17 cellular contexts compared by ENCODE assay signal in the genomic region with DNA sequence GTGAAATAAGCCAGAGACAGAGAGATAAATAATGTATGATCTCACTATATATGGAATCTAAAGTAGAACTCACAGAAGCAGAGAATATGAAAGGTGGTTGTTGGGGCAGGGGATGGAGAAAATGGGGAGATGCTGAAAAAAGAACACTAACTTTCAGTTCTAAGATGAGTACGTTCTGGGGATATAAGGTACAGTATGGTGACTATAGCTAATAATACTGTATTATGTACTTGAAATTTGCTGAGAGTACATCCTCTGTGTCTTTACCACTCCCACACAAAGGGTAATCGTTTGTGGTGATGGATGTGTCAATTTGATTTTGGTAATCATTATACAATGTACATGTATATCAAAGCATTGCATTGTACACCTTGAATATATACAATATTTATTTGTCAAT. TPM values are rescaled to one million over a fixed set of nuclear protein-coding genes. Genes with fewer than 3 reads are reported as not detected.
DNase-seq lines count a peak whose midpoint lies in the region; ATAC-seq and TF ChIP-seq lines count a peak whose summit lies in the region.
"Had no signal": no experiment of that assay in that cellular context is flagged by ENCODE, and none has a peak within 500 bp of the region (broad histone marks: within the 10 kb centered on the region; RNA-seq: fewer than 3 reads in every experiment).

No MANE protein-coding gene starts in this region.

- POLR2A ChIA-PET in activated CD4-positive, alpha-beta memory T cell treated with anti-CD3 and anti-CD28 coated beads, Interleukin-2, amount 10 ng/mL, durations not matched to agents 7 days and 5 days (lab: Charles Lee): no interaction called here

- H3K36me3 Mint-ChIP-seq in activated CD4-positive, alpha-beta memory T cell treated with anti-CD3 and anti-CD28 coated beads, Interleukin-2, amount 10 ng/mL, durations not matched to agents 7 days and 5 days (ENCODE audit: low read depth): peaks cover 6% of the 10 kb centered on the region

- peaks cover 47% of the 10 kb centered on the region for H3K4me1 Mint-ChIP-seq in activated CD4-positive, alpha-beta memory T cell treated with anti-CD3 and anti-CD28 coated beads, Interleukin-2, amount 10 ng/mL, durations not matched to agents 7 days and 5 days

- DNase-seq in sigmoid colon (no peak), HPDE6-E6E7 (ENCODE audit: extremely low spot score) (no peak), NCI-H2081 treated with DMSO at 0.1 percent for 48 hours (lab: John Stamatoyannopoulos, UW) (no peak)
- no peak for DNase-seq in activated CD4-positive, alpha-beta memory T cell treated with anti-CD3 and anti-CD28 coated beads, Interleukin-2, amount 10 ng/mL, durations not matched to agents 7 days and 5 days
- DNase-seq: colonic mucosa, esophagus squamous epithelium, hypothalamus, Karpas-422, left ventricle myocardium superior, NCI-H2107, nephron progenitor cell, substantia nigra had no signal

- no peaks in the 10 kb centered on the region for H3K9me3 Mint-ChIP-seq in activated CD4-positive, alpha-beta memory T cell treated with anti-CD3 and anti-CD28 coated beads, Interleukin-2, amount 10 ng/mL, durations not matched to agents 7 days and 5 days
- H3K9me3 Mint-ChIP-seq: GM23338, nephron progenitor cell had no signal

- no peaks in the 10 kb centered on the region for H3K27me3 ChIP-seq in sigmoid colon
- H3K27me3 ChIP-seq: colonic mucosa, esophagus squamous epithelium, SJSA1 had no signal

- no peaks in the 10 kb centered on the region for H3K9me3 ChIP-seq in sigmoid colon
- H3K9me3 ChIP-seq: colonic mucosa, esophagus squamous epithelium, SJSA1 had no signal

- H3K36me3 ChIP-seq in sigmoid colon: no peaks in the 10 kb centered on the region
- H3K36me3 ChIP-seq: colonic mucosa, SJSA1 had no signal

- TF ChIP-seq EP300 in sigmoid colon (IDR thresholded peaks at IDR 0.05): no peak

- WGBS in sigmoid colon, 2 donors: 46 to 55% methylated on average over 2 of the region's 2 CpGs

- intact Hi-C loops in sigmoid colon (cut with DNase I): loop anchor here (5.0 kb wide), 1 partner anchor 111 kb away; no protein-coding TSS in a partner anchor

- peak overlapping the region in 3 of 4 donors; percentile 52 to 99 (median 97) for H3K27ac ChIP-seq in sigmoid colon
- H3K27ac ChIP-seq: colonic mucosa, SJSA1 had no signal

- no peak overlapping the region for H3K4me3 ChIP-seq in sigmoid colon
- H3K4me3 ChIP-seq: colonic mucosa, esophagus squamous epithelium, GM23338, SJSA1 had no signal

- ATAC-seq in GM18861 (IDR thresholded peaks at IDR 0.05; ENCODE audit: unreplicated experiment): peak; percentile 33
- ATAC-seq in GM21619 (IDR thresholded peaks at IDR 0.05; ENCODE audit: unreplicated experiment): peak; percentile 46
- ATAC-seq in HG03432 (IDR thresholded peaks at IDR 0.05; ENCODE audit: unreplicated experiment): peak; percentile 67
- ATAC-seq: GM23338, left ventricle myocardium superior had no signal

- no peak for TF ChIP-seq POLR2A in sigmoid colon (IDR thresholded peaks at IDR 0.05)

- H3K4me3 Mint-ChIP-seq in activated CD4-positive, alpha-beta memory T cell treated with anti-CD3 and anti-CD28 coated beads, Interleukin-2, amount 10 ng/mL, durations not matched to agents 7 days and 5 days: no peak overlapping the region
- H3K4me3 Mint-ChIP-seq: GM23338, nephron progenitor cell had no signal

- peaks cover 0 to 96% (median 86%) of the 10 kb centered on the region in 4 donors for H3K4me1 ChIP-seq in sigmoid colon

- no peaks in the 10 kb centered on the region for H3K27me3 Mint-ChIP-seq in activated CD4-positive, alpha-beta memory T cell treated with anti-CD3 and anti-CD28 coated beads, Interleukin-2, amount 10 ng/mL, durations not matched to agents 7 days and 5 days

- no peak for TF ChIP-seq CTCF in sigmoid colon (IDR thresholded peaks at IDR 0.05)

- no peak overlapping the region for H3K27ac Mint-ChIP-seq in activated CD4-positive, alpha-beta memory T cell treated with anti-CD3 and anti-CD28 coated beads, Interleukin-2, amount 10 ng/mL, durations not matched to agents 7 days and 5 days
- H3K27ac Mint-ChIP-seq: GM23338 had no signal

- CTCF ChIA-PET in activated CD4-positive, alpha-beta memory T cell treated with anti-CD3 and anti-CD28 coated beads, Interleukin-2, amount 10 ng/mL, durations not matched to agents 7 days and 5 days (lab: Charles Lee): interaction anchor here (0.9 to 1.2 kb wide), 2 partner anchors 169 to 178 kb away, joined by 3 to 6 read pairs; a partner anchor contains a TSS

RNA-seq across cellular contexts. Expression of a gene that starts 6.6 kb away (rescaled TPM):
- 100 to 1,000 TPM; 134 to 271 (median 202) TPM for total RNA-seq in sigmoid colon
- 10 to 100 TPM; 32.9 to 48.0 (median 37.0) TPM for polyA plus RNA-seq in sigmoid colon
- total RNA-seq in activated CD4-positive, alpha-beta memory T cell treated with anti-CD3 and anti-CD28 coated beads, Interleukin-2, amount 10 ng/mL, durations not matched to agents 7 days and 5 days: 10 to 100 TPM; 43.9 to 44.6 TPM

RNA-seq across cellular contexts. Expression of a gene that starts 33.0 kb away (rescaled TPM):
- total RNA-seq in sigmoid colon: 100 to 1,000 TPM in 1 of 4 donors, 10 to 100 TPM in 3; 45.1 to 105 (median 72.2) TPM
- polyA plus RNA-seq in sigmoid colon: 100 to 1,000 TPM in 1 of 3 donors, 10 to 100 TPM in 2; 36.4 to 101 (median 88.9) TPM
- 10 to 100 TPM; 15.8 to 16.0 TPM for total RNA-seq in activated CD4-positive, alpha-beta memory T cell treated with anti-CD3 and anti-CD28 coated beads, Interleukin-2, amount 10 ng/mL, durations not matched to agents 7 days and 5 days

RNA-seq across cellular contexts. Expression of a gene that starts 54.3 kb away (rescaled TPM):
- total RNA-seq in sigmoid colon: 10 to 100 TPM in 1 of 4 donors, 1 to 10 TPM in 3; 5.3 to 11.8 (median 6.6) TPM
- 1 to 10 TPM; 4.8 to 7.4 (median 5.3) TPM for polyA plus RNA-seq in sigmoid colon
- total RNA-seq in activated CD4-positive, alpha-beta memory T cell treated with anti-CD3 and anti-CD28 coated beads, Interleukin-2, amount 10 ng/mL, durations not matched to agents 7 days and 5 days: under 1 TPM; 0.40 to 0.95 TPM
